Comparison of ENCODE assay signal across 1 cellular context in genomic region chr18:44941519-44941918, GRCh38.
TF ChIP-seq lines count a peak whose summit lies in the region.

No MANE protein-coding gene starts in this region.

TF ChIP-seq in HepG2, 621 proteins besides CTCF, POLR2A, EP300 and RAD21 (continued from another document):
- TF ChIP-seq CHCHD3 (CRISPR knock-in tag; IDR thresholded peaks at IDR 0.05) (no peak), ZNF329 (CRISPR knock-in tag; IDR thresholded peaks at IDR 0.05; ENCODE audit: low read depth) (no peak), ZNF30 (CRISPR knock-in tag; IDR thresholded peaks at IDR 0.05) (no peak), ESRRA (CRISPR knock-in tag; IDR thresholded peaks at IDR 0.05; ENCODE audit: low read depth) (no peak), KLF9 (CRISPR knock-in tag; IDR thresholded peaks at IDR 0.05; ENCODE audit: low read depth) (no peak), SKIL (CRISPR knock-in tag; IDR thresholded peaks at IDR 0.05; ENCODE audit: borderline replicate concordance) (no peak)
TF ChIP-seq in HepG2: peak in this region for 0.
